In the genomic region with DNA sequence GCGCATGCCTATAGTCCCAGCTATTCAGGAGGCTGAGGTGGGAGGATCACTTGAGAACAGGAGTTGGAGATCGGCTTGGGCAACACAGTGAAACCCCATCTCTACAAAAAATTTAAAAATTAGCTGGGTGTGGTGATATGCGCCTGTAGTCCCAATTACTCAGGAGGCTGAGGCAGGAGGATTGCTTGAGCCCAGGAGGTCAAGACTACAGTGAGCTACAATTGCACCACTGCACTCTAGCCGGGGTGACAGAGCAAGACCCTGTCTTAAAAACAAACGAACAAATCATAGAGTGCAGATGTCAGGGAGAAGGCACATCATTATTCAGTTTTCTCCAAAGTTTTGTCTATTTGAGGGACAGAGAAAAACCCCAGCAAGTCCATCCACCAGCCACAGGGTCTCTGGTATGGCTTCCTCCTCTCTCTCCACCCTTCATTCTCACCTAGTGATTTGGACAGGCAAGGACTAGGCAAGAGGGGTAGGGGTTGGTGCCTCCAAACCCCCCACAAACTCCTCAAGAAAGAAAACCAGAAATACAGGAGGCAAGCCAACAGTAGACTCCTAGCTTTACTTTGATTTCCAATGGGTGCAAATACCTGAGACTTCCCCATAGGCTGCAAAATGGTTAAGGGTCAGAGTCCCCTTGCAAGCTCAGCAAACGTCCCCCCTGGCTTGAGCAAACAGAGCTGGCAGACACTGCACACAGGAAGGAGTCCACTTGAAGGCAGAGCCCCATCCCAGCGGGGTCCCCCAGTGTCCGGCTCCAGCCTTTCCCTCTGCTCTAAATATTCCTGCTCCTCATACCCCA, we compare ENCODE assay signal across 1 cellular context.
TF ChIP-seq lines count a peak whose summit lies in the region.

No MANE protein-coding gene starts in this region.

TF ChIP-seq in HepG2, 621 proteins besides CTCF, POLR2A, EP300 and RAD21 (continued from another document and continues in another):
- TF ChIP-seq ZBED4 (CRISPR knock-in tag; IDR thresholded peaks at IDR 0.05; ENCODE audit: borderline replicate concordance) (no peak), DBP (CRISPR knock-in tag; IDR thresholded peaks at IDR 0.05; ENCODE audit: not compliant biosample characterization) (no peak), MAX (IDR thresholded peaks at IDR 0.05) (no peak), SIN3A (IDR thresholded peaks at IDR 0.05; ENCODE audit: borderline replicate concordance, low read depth, low read length) (no peak), ESRRA (CRISPR knock-in tag; IDR thresholded peaks at IDR 0.05; ENCODE audit: low read depth) (no peak), ZNF317 (CRISPR knock-in tag; IDR thresholded peaks at IDR 0.05) (no peak), ZC3H4 (CRISPR knock-in tag; IDR thresholded peaks at IDR 0.05; ENCODE audit: borderline replicate concordance) (no peak), ZNF776 (CRISPR knock-in tag; IDR thresholded peaks at IDR 0.05) (no peak), ZNF451 (CRISPR knock-in tag; IDR thresholded peaks at IDR 0.05) (no peak), PHF8 (CRISPR knock-in tag; IDR thresholded peaks at IDR 0.05) (no peak), BRD4 (CRISPR knock-in tag; IDR thresholded peaks at IDR 0.05) (no peak), ZFP36L1 (CRISPR knock-in tag; IDR thresholded peaks at IDR 0.05) (no peak), RFX3 (CRISPR knock-in tag; IDR thresholded peaks at IDR 0.05) (no peak), RBFOX2 (IDR thresholded peaks at IDR 0.05; ENCODE audit: low read depth, low read length) (peak; percentile 71), FOSL2 (CRISPR knock-in tag; IDR thresholded peaks at IDR 0.05) (0 out of 2 replicates have a peak, but pooled peaks have one; percentile 9), ZSCAN31 (CRISPR knock-in tag; IDR thresholded peaks at IDR 0.05; ENCODE audit: low read depth) (0 out of 2 replicates have a peak, but pooled peaks have one; percentile 30), ZSCAN12 (CRISPR knock-in tag; IDR thresholded peaks at IDR 0.05) (no peak), LCORL (IDR thresholded peaks at IDR 0.05) (no peak), LCORL (CRISPR knock-in tag; IDR thresholded peaks at IDR 0.05) (no peak), MLLT10 (CRISPR knock-in tag; IDR thresholded peaks at IDR 0.05) (no peak), BHLHE40 (IDR thresholded peaks at IDR 0.05; ENCODE audit: low read length) (no peak), CBFB (CRISPR knock-in tag; IDR thresholded peaks at IDR 0.05) (no peak), CENPT (CRISPR knock-in tag; IDR thresholded peaks at IDR 0.05; ENCODE audit: low read depth) (no peak), ZNF672 (CRISPR knock-in tag; IDR thresholded peaks at IDR 0.05) (no peak), BCLAF1 (IDR thresholded peaks at IDR 0.05) (no peak), ZNF766 (CRISPR knock-in tag; IDR thresholded peaks at IDR 0.05; ENCODE audit: borderline replicate concordance) (no peak), ZFP90 (CRISPR knock-in tag; IDR thresholded peaks at IDR 0.05; ENCODE audit: borderline replicate concordance) (no peak), ATF7 (IDR thresholded peaks at IDR 0.05) (no peak), ATF7 (CRISPR knock-in tag; IDR thresholded peaks at IDR 0.05) (no peak)
- TF ChIP-seq, protein P1, sequence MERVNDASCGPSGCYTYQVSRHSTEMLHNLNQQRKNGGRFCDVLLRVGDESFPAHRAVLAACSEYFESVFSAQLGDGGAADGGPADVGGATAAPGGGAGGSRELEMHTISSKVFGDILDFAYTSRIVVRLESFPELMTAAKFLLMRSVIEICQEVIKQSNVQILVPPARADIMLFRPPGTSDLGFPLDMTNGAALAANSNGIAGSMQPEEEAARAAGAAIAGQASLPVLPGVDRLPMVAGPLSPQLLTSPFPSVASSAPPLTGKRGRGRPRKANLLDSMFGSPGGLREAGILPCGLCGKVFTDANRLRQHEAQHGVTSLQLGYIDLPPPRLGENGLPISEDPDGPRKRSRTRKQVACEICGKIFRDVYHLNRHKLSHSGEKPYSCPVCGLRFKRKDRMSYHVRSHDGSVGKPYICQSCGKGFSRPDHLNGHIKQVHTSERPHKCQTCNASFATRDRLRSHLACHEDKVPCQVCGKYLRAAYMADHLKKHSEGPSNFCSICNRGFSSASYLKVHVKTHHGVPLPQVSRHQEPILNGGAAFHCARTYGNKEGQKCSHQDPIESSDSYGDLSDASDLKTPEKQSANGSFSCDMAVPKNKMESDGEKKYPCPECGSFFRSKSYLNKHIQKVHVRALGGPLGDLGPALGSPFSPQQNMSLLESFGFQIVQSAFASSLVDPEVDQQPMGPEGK (CRISPR knock-in tag; IDR thresholded peaks at IDR 0.05), result peak; percentile 85
- TF ChIP-seq, protein P2, sequence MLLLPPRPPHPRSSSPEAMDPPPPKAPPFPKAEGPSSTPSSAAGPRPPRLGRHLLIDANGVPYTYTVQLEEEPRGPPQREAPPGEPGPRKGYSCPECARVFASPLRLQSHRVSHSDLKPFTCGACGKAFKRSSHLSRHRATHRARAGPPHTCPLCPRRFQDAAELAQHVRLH (CRISPR knock-in tag; IDR thresholded peaks at IDR 0.05; ENCODE audit: borderline replicate concordance, low read depth), result no peak
- TF ChIP-seq, protein P3, sequence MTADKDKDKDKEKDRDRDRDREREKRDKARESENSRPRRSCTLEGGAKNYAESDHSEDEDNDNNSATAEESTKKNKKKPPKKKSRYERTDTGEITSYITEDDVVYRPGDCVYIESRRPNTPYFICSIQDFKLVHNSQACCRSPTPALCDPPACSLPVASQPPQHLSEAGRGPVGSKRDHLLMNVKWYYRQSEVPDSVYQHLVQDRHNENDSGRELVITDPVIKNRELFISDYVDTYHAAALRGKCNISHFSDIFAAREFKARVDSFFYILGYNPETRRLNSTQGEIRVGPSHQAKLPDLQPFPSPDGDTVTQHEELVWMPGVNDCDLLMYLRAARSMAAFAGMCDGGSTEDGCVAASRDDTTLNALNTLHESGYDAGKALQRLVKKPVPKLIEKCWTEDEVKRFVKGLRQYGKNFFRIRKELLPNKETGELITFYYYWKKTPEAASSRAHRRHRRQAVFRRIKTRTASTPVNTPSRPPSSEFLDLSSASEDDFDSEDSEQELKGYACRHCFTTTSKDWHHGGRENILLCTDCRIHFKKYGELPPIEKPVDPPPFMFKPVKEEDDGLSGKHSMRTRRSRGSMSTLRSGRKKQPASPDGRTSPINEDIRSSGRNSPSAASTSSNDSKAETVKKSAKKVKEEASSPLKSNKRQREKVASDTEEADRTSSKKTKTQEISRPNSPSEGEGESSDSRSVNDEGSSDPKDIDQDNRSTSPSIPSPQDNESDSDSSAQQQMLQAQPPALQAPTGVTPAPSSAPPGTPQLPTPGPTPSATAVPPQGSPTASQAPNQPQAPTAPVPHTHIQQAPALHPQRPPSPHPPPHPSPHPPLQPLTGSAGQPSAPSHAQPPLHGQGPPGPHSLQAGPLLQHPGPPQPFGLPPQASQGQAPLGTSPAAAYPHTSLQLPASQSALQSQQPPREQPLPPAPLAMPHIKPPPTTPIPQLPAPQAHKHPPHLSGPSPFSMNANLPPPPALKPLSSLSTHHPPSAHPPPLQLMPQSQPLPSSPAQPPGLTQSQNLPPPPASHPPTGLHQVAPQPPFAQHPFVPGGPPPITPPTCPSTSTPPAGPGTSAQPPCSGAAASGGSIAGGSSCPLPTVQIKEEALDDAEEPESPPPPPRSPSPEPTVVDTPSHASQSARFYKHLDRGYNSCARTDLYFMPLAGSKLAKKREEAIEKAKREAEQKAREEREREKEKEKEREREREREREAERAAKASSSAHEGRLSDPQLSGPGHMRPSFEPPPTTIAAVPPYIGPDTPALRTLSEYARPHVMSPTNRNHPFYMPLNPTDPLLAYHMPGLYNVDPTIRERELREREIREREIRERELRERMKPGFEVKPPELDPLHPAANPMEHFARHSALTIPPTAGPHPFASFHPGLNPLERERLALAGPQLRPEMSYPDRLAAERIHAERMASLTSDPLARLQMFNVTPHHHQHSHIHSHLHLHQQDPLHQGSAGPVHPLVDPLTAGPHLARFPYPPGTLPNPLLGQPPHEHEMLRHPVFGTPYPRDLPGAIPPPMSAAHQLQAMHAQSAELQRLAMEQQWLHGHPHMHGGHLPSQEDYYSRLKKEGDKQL (CRISPR knock-in tag; IDR thresholded peaks at IDR 0.05; ENCODE audit: low read depth), result no peak
- TF ChIP-seq, protein P4, sequence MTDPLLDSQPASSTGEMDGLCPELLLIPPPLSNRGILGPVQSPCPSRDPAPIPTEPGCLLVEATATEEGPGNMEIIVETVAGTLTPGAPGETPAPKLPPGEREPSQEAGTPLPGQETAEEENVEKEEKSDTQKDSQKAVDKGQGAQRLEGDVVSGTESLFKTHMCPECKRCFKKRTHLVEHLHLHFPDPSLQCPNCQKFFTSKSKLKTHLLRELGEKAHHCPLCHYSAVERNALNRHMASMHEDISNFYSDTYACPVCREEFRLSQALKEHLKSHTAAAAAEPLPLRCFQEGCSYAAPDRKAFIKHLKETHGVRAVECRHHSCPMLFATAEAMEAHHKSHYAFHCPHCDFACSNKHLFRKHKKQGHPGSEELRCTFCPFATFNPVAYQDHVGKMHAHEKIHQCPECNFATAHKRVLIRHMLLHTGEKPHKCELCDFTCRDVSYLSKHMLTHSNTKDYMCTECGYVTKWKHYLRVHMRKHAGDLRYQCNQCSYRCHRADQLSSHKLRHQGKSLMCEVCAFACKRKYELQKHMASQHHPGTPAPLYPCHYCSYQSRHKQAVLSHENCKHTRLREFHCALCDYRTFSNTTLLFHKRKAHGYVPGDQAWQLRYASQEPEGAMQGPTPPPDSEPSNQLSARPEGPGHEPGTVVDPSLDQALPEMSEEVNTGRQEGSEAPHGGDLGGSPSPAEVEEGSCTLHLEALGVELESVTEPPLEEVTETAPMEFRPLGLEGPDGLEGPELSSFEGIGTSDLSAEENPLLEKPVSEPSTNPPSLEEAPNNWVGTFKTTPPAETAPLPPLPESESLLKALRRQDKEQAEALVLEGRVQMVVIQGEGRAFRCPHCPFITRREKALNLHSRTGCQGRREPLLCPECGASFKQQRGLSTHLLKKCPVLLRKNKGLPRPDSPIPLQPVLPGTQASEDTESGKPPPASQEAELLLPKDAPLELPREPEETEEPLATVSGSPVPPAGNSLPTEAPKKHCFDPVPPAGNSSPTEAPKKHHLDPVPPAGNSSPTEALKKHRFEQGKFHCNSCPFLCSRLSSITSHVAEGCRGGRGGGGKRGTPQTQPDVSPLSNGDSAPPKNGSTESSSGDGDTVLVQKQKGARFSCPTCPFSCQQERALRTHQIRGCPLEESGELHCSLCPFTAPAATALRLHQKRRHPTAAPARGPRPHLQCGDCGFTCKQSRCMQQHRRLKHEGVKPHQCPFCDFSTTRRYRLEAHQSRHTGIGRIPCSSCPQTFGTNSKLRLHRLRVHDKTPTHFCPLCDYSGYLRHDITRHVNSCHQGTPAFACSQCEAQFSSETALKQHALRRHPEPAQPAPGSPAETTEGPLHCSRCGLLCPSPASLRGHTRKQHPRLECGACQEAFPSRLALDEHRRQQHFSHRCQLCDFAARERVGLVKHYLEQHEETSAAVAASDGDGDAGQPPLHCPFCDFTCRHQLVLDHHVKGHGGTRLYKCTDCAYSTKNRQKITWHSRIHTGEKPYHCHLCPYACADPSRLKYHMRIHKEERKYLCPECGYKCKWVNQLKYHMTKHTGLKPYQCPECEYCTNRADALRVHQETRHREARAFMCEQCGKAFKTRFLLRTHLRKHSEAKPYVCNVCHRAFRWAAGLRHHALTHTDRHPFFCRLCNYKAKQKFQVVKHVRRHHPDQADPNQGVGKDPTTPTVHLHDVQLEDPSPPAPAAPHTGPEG (CRISPR knock-in tag; IDR thresholded peaks at IDR 0.05), result no peak
